ENCODE assay signal across 23 cellular contexts in the genomic region with DNA sequence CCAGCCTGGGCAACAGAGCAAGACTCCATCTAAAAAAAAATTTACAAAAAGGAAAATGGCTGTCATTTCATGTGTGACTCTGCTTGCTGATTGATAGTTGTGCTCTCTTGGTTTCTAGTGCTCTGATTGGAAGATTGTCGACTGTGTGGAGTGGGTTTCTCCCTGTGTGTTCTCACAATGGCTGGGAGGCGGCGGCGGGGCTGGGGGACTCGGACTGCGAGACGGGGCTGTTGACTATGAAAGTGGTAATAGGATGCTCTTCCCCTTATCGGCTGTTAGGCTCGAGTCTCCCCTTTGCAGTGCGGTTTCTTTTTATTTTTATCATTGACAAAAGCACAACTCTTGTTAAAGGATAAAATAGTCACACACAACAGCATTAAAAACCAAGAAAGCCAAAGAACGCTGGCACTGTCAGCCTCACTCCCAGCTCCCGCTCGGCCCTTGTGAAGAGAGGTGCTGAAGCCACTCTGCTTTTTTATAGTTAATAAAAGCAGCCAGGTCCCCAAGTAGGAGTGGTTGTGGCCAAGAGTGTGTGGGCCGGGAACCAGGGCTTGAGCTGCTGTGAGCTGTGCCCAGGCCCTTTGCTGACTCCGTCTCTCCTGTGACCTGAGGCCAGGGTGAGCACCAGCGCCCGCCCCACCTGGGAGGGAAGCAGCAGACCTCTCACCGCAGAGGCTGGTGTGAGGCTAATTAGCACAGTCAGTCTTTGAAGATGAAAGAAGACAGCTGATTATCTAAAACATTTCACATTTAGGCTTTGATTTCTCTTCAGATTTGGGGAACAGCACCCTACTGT. TPM values are rescaled to one million over a fixed set of nuclear protein-coding genes. Genes with fewer than 3 reads are reported as not detected.
DNase-seq lines count a peak whose midpoint lies in the region; ATAC-seq and TF ChIP-seq lines count a peak whose summit lies in the region.
"Had no signal": no experiment of that assay in that cellular context is flagged by ENCODE, and none has a peak within 500 bp of the region (broad histone marks: within the 10 kb centered on the region; RNA-seq: fewer than 3 reads in every experiment).

No MANE protein-coding gene starts in this region.

- peak overlapping the region; percentile 2 for H3K27ac Mint-ChIP-seq in activated T-cell treated with anti-CD3 and anti-CD28 coated beads, Interleukin-2, amount 50 U/mL, for 72 hours
- H3K27ac Mint-ChIP-seq in activated T-cell treated with anti-CD3 and anti-CD28 coated beads, Interleukin-2, amount 50 U/mL, for 24 hours = no peak overlapping the region
- H3K27ac Mint-ChIP-seq: activated B cell treated with CpG ODN at 0.5 μM for 24 hours had no signal

- no peaks in the 10 kb centered on the region for H3K9me3 Mint-ChIP-seq in activated T-cell treated with anti-CD3 and anti-CD28 coated beads, Interleukin-2, amount 50 U/mL, for 72 hours
- H3K9me3 Mint-ChIP-seq in activated T-cell treated with anti-CD3 and anti-CD28 coated beads, Interleukin-2, amount 50 U/mL, for 24 hours = no peaks in the 10 kb centered on the region
- H3K9me3 Mint-ChIP-seq: activated B cell treated with CpG ODN at 0.5 μM for 24 hours had no signal

- ATAC-seq in activated T-cell treated with anti-CD3 and anti-CD28 coated beads, Interleukin-2, amount 50 U/mL, for 72 hours (replicated peaks in 1 of 2) = no peak
- ATAC-seq in GM19452 (IDR thresholded peaks at IDR 0.05; ENCODE audit: unreplicated experiment) = no peak

- H3K9me3 ChIP-seq in esophagus (ENCODE audit: control insufficient read depth in 2 of 2, insufficient read depth in 1 of 2, low read depth in 1 of 2, low read length in 1 of 2) = no peaks in the 10 kb centered on the region
- no peaks in the 10 kb centered on the region for H3K9me3 ChIP-seq in smooth muscle cell (replicated peaks; ENCODE audit: low read depth)
- no peaks in the 10 kb centered on the region for H3K9me3 ChIP-seq in esophagus muscularis mucosa
- H3K9me3 ChIP-seq: colonic mucosa had no signal

- WGBS in esophagus, 2 donors = 89 to 91% methylated on average over 18 of the region's 18 CpGs
- 93% methylated on average over 18 of the region's 18 CpGs for WGBS in smooth muscle cell (ENCODE audit: low lambda C conversion rate)
- 93% methylated on average over 18 of the region's 18 CpGs for WGBS in esophagus muscularis mucosa

- no peaks in the 10 kb centered on the region for H4K20me1 ChIP-seq in smooth muscle cell (ENCODE audit: low read depth)

- H3K4me2 ChIP-seq in smooth muscle cell = no peak overlapping the region

- H3K36me3 Mint-ChIP-seq in activated T-cell treated with anti-CD3 and anti-CD28 coated beads, Interleukin-2, amount 50 U/mL, for 72 hours (ENCODE audit: insufficient read depth in 2 of 2) = peaks cover 0 to 5% of the 10 kb centered on the region in 2 donors
- peaks cover 59% of the 10 kb centered on the region for H3K36me3 Mint-ChIP-seq in activated T-cell treated with anti-CD3 and anti-CD28 coated beads, Interleukin-2, amount 50 U/mL, for 24 hours (ENCODE audit: low read depth)

- DNase-seq in activated T-cell treated with anti-CD3 and anti-CD28 coated beads, Interleukin-2, amount 50 U/mL, for 72 hours = no peak
- no peak for DNase-seq in activated T-cell treated with anti-CD3 and anti-CD28 coated beads, Interleukin-2, amount 50 U/mL, for 24 hours
- DNase-seq in NCI-H510A treated with DMSO at 0.1 percent for 48 hours (lab: John Stamatoyannopoulos, UW) (peak; percentile 55), smooth muscle cell (lab: John Stamatoyannopoulos, UW; ENCODE audit: unreplicated experiment) (no peak), esophagus muscularis mucosa (ENCODE audit: extremely low spot score) (no peak)
- DNase-seq in activated effector memory CD4-positive, alpha-beta T cell treated with anti-CD3 and anti-CD28 coated beads, Interleukin-2, amount 50 U/mL, for 16 hours = no peak
- DNase-seq: activated B cell treated with CpG ODN at 0.5 μM for 24 hours; activated CD4-positive, alpha-beta T cell treated with anti-CD3 and anti-CD28 coated beads, Interleukin-2, amount 50 U/mL, for 48 hours; activated CD8-positive, alpha-beta memory T cell treated with anti-CD3 and anti-CD28 coated beads, Interleukin-2, amount 50 U/mL, for 48 hours; colonic mucosa; GF-D8; glutamatergic neuron; KBM-7; mesenchymal stem cell; NCI-H1436; NCI-H526 treated with DMSO at 0.1 percent for 48 hours; stimulated activated CD4-positive, alpha-beta T cell treated with anti-CD3 and anti-CD28 coated beads, Interleukin-1b, Interleukin-23, amount 100 ng/mL, for 48 hours; substantia nigra had no signal

- H3K9ac ChIP-seq in smooth muscle cell (ENCODE audit: low read depth) = no peak overlapping the region

- no peaks in the 10 kb centered on the region for H3K27me3 ChIP-seq in esophagus (ENCODE audit: control insufficient read depth in 1 of 2, insufficient read depth in 2 of 2, low read length in 2 of 2)
- no peaks in the 10 kb centered on the region for H3K27me3 ChIP-seq in smooth muscle cell (ENCODE audit: low read depth)
- no peaks in the 10 kb centered on the region for H3K27me3 ChIP-seq in esophagus muscularis mucosa
- H3K27me3 ChIP-seq: colonic mucosa had no signal

- H2AFZ ChIP-seq in smooth muscle cell (ENCODE audit: low read depth) = no peak overlapping the region

- TF ChIP-seq POLR2A in esophagus muscularis mucosa (IDR thresholded peaks at IDR 0.05; ENCODE audit: low read depth) = no peak

- TF ChIP-seq CTCF in smooth muscle cell (IDR thresholded peaks at IDR 0.05; ENCODE audit: borderline replicate concordance, insufficient read depth, poor library complexity, severe bottlenecking) = no peak
- no peak for TF ChIP-seq CTCF in esophagus muscularis mucosa (IDR thresholded peaks at IDR 0.05)

- H3K4me3 ChIP-seq in esophagus (ENCODE audit: low read depth in 1 of 2, low read length in 2 of 2) (no peak overlapping the region), smooth muscle cell (no peak overlapping the region), esophagus muscularis mucosa (no peak overlapping the region)
- H3K4me3 ChIP-seq: colonic mucosa had no signal

- H3F3A ChIP-seq in smooth muscle cell (ENCODE audit: low read depth) = no peaks in the 10 kb centered on the region

- no peaks in the 10 kb centered on the region for H3K4me1 Mint-ChIP-seq in activated T-cell treated with anti-CD3 and anti-CD28 coated beads, Interleukin-2, amount 50 U/mL, for 72 hours (ENCODE audit: low read depth)
- no peaks in the 10 kb centered on the region for H3K4me1 Mint-ChIP-seq in activated T-cell treated with anti-CD3 and anti-CD28 coated beads, Interleukin-2, amount 50 U/mL, for 24 hours (ENCODE audit: low read depth)
- H3K4me1 Mint-ChIP-seq: activated B cell treated with CpG ODN at 0.5 μM for 24 hours had no signal

- peaks cover 5 to 26% of the 10 kb centered on the region in 2 donors for H3K4me1 ChIP-seq in esophagus (ENCODE audit: control insufficient read depth in 2 of 2, insufficient read depth in 2 of 2, low read length in 1 of 2)
- H3K4me1 ChIP-seq in smooth muscle cell (ENCODE audit: low read depth) = no peaks in the 10 kb centered on the region
- H3K4me1 ChIP-seq in esophagus muscularis mucosa = peaks cover 0 to 7% (median 3%) of the 10 kb centered on the region in 4 donors
- H3K4me1 ChIP-seq: colonic mucosa had no signal

- H3K36me3 ChIP-seq in esophagus (ENCODE audit: control insufficient read depth in 2 of 2, insufficient read depth in 2 of 2, low read length in 1 of 2) (peaks cover 4 to 10% of the 10 kb centered on the region in 2 donors), smooth muscle cell (ENCODE audit: low read depth) (no peaks in the 10 kb centered on the region), esophagus muscularis mucosa (peaks cover 7 to 40% (median 25%) of the 10 kb centered on the region in 4 donors)
- H3K36me3 ChIP-seq: colonic mucosa had no signal

- H3K79me2 ChIP-seq in smooth muscle cell (ENCODE audit: low read depth) = peaks cover 9% of the 10 kb centered on the region

- intact Hi-C loops in esophagus muscularis mucosa (cut with DNase I) = loop anchor here (10.0 kb wide), 1 partner anchor 86 kb away; no protein-coding TSS in a partner anchor

- H3K27ac ChIP-seq in esophagus (ENCODE audit: low read depth in 2 of 2, low read length in 1 of 2) (peak overlapping the region; percentile 94 to 98), smooth muscle cell (ENCODE audit: low read depth) (peak overlapping the region; percentile 27), esophagus muscularis mucosa (replicated peaks in 1 of 4) (no peak overlapping the region)
- H3K27ac ChIP-seq: colonic mucosa had no signal

- H3K27me3 Mint-ChIP-seq in activated T-cell treated with anti-CD3 and anti-CD28 coated beads, Interleukin-2, amount 50 U/mL, for 72 hours (ENCODE audit: low read depth) = no peaks in the 10 kb centered on the region
- H3K27me3 Mint-ChIP-seq in activated T-cell treated with anti-CD3 and anti-CD28 coated beads, Interleukin-2, amount 50 U/mL, for 24 hours = no peaks in the 10 kb centered on the region
- H3K27me3 Mint-ChIP-seq: activated B cell treated with CpG ODN at 0.5 μM for 24 hours had no signal

- no peak overlapping the region for H3K4me3 Mint-ChIP-seq in activated T-cell treated with anti-CD3 and anti-CD28 coated beads, Interleukin-2, amount 50 U/mL, for 72 hours
- H3K4me3 Mint-ChIP-seq in activated T-cell treated with anti-CD3 and anti-CD28 coated beads, Interleukin-2, amount 50 U/mL, for 24 hours = no peak overlapping the region
- H3K4me3 Mint-ChIP-seq: activated B cell treated with CpG ODN at 0.5 μM for 24 hours had no signal

- TF ChIP-seq EP300 in esophagus muscularis mucosa (IDR thresholded peaks at IDR 0.05) = no peak

RNA-seq across cellular contexts. Expression of a gene that starts 36.5 kb away (rescaled TPM):
- total RNA-seq in activated T-cell treated with anti-CD3 and anti-CD28 coated beads, Interleukin-2, amount 50 U/mL, for 72 hours = 100 to 1,000 TPM; 112 to 134 TPM
- polyA plus RNA-seq in esophagus (10 to 100 TPM; 54.4 to 62.8 TPM), smooth muscle cell (38.8 and 45.3 TPM in 2 replicates)
- total RNA-seq in smooth muscle cell (29.1 and 31.5 TPM in 2 replicates), esophagus muscularis mucosa (10 to 100 TPM; 38.1 to 56.7 (median 53.6) TPM)

RNA-seq across cellular contexts. Expression of a gene that starts 51.4 kb away (rescaled TPM):
- total RNA-seq in activated T-cell treated with anti-CD3 and anti-CD28 coated beads, Interleukin-2, amount 50 U/mL, for 72 hours = not detected
- polyA plus RNA-seq in esophagus (100 to 1,000 TPM in 1 of 2 donors, 10 to 100 TPM in 1; 30.2 to 111 TPM), smooth muscle cell (0.93 and 3.2 TPM in 2 replicates)
- total RNA-seq in smooth muscle cell (4.5 and 7.1 TPM in 2 replicates), esophagus muscularis mucosa (not detected)
- total RNA-seq: activated B cell treated with CpG ODN at 0.5 μM for 24 hours, colonic mucosa, H4, myocyte, skeletal muscle tissue had no signal

RNA-seq across cellular contexts. Expression of a gene that starts 53.0 kb away (rescaled TPM):
- total RNA-seq in activated T-cell treated with anti-CD3 and anti-CD28 coated beads, Interleukin-2, amount 50 U/mL, for 72 hours = 1 to 10 TPM; 3.5 to 4.3 TPM
- polyA plus RNA-seq in esophagus (1 to 10 TPM; 2.7 to 3.7 TPM), smooth muscle cell (1.2 and 2.5 TPM in 2 replicates)
- total RNA-seq in smooth muscle cell (0.94 and 1.3 TPM in 2 replicates), esophagus muscularis mucosa (10 to 100 TPM in 1 of 4 donors, 1 to 10 TPM in 3; 3.4 to 22.7 (median 6.5) TPM)
- total RNA-seq: H4 had no signal

Comparison
In these comparisons a context has a peak if more than half of its experiments do, and no peak if none do; other contexts are left out.
1. H3K27ac ChIP-seq: peak in esophagus (2 of 2) and smooth muscle cell (single experiment); none in esophagus muscularis mucosa (0 of 4).